In the genomic region with DNA sequence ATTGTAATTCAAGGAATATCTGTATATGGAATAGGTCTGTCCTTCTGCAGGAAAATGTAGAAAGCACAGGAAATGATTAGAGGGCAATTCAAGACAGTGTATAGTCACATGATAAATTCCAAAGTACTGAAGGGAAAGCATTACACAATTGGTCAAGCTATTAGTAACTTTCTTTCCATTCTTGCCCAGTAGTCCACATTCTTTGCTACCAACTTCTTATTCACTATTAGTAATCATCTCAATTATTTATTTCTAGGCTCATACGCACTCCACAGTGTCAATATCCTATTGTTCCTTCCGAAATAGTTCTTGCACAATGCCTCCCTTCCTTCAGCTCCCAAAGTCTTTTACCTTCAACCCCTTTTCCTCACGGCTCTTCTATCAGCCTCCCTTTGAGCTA, we compare ENCODE assay signal across 26 cellular contexts.
DNase-seq lines count a peak whose midpoint lies in the region; ATAC-seq and TF ChIP-seq lines count a peak whose summit lies in the region.
"Had no signal": no experiment of that assay in that cellular context is flagged by ENCODE, and none has a peak within 500 bp of the region (broad histone marks: within the 10 kb centered on the region; RNA-seq: fewer than 3 reads in every experiment).

No MANE protein-coding gene starts in this region.

- DNase-seq in EL (peak; percentile 2), LHCN-M2 (ENCODE audit: low read depth) (peak; percentile 11), fibroblast of gingiva (ENCODE audit: low read depth) (peak; percentile 46), renal cortical epithelial cell (ENCODE audit: low read depth) (peak; percentile 78), AML-193 (lab: John Stamatoyannopoulos, UW) (no peak)
- no peak for DNase-seq in activated CD8-positive, alpha-beta memory T cell treated with anti-CD3 and anti-CD28 coated beads for 24 hours
- DNase-seq: activated CD4-positive, CD25-positive, alpha-beta regulatory T cell; activated naive CD4-positive, alpha-beta T cell treated with anti-CD3 and anti-CD28 coated beads for 36 hours; amniotic stem cell; brain microvascular endothelial cell; Calu3; DMS79 treated with DMSO at 0.1 percent for 48 hours; gastrocnemius medialis; midbrain; MM.1S; naive B cell; NCI-H1105 treated with DMSO at 0.1 percent for 48 hours; NCI-H1930; NCI-H2171 treated with DMSO at 0.1 percent for 48 hours; NCI-H510A treated with DMSO at 0.1 percent for 48 hours; SK-N-SH; stimulated activated CD4-positive, alpha-beta T cell treated with anti-CD3 and anti-CD28 coated beads, Interleukin-4, amount 100 ng/mL, for 1 hour; trophoblast cell had no signal

- no peak for ATAC-seq in SK-N-SH treated with all-trans-retinoic acid at 6 μM for 48 hours
- ATAC-seq: gastrocnemius medialis, Right ventricle myocardium inferior, sciatic nerve had no signal

TF ChIP-seq in SK-N-SH treated with all-trans-retinoic acid at 6 μM for 48 hours, 23 proteins besides CTCF, POLR2A, EP300 and RAD21:
- no peak for TF ChIP-seq OSR1 (CRISPR knock-in tag; IDR thresholded peaks at IDR 0.05)
- TF ChIP-seq ZNF70 (CRISPR knock-in tag; IDR thresholded peaks at IDR 0.05) = no peak
- TF ChIP-seq ZFP30 (CRISPR knock-in tag; IDR thresholded peaks at IDR 0.05) = no peak
- no peak for TF ChIP-seq ISL1 (CRISPR knock-in tag; IDR thresholded peaks at IDR 0.05)
- no peak for TF ChIP-seq ARNTL (CRISPR knock-in tag; IDR thresholded peaks at IDR 0.05; ENCODE audit: borderline replicate concordance, low read depth)
- no peak for TF ChIP-seq ESRRG (CRISPR knock-in tag; IDR thresholded peaks at IDR 0.05)
- TF ChIP-seq CSDC2 (CRISPR knock-in tag; IDR thresholded peaks at IDR 0.05) = no peak
- TF ChIP-seq RARB (CRISPR knock-in tag; IDR thresholded peaks at IDR 0.05) = no peak
- TF ChIP-seq TCF4 (CRISPR knock-in tag; IDR thresholded peaks at IDR 0.05; ENCODE audit: borderline replicate concordance) = no peak
- TF ChIP-seq, protein P1, sequence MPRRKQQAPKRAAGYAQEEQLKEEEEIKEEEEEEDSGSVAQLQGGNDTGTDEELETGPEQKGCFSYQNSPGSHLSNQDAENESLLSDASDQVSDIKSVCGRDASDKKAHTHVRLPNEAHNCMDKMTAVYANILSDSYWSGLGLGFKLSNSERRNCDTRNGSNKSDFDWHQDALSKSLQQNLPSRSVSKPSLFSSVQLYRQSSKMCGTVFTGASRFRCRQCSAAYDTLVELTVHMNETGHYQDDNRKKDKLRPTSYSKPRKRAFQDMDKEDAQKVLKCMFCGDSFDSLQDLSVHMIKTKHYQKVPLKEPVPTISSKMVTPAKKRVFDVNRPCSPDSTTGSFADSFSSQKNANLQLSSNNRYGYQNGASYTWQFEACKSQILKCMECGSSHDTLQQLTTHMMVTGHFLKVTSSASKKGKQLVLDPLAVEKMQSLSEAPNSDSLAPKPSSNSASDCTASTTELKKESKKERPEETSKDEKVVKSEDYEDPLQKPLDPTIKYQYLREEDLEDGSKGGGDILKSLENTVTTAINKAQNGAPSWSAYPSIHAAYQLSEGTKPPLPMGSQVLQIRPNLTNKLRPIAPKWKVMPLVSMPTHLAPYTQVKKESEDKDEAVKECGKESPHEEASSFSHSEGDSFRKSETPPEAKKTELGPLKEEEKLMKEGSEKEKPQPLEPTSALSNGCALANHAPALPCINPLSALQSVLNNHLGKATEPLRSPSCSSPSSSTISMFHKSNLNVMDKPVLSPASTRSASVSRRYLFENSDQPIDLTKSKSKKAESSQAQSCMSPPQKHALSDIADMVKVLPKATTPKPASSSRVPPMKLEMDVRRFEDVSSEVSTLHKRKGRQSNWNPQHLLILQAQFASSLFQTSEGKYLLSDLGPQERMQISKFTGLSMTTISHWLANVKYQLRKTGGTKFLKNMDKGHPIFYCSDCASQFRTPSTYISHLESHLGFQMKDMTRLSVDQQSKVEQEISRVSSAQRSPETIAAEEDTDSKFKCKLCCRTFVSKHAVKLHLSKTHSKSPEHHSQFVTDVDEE (CRISPR knock-in tag; IDR thresholded peaks at IDR 0.05) = no peak
- TF ChIP-seq, protein P2, sequence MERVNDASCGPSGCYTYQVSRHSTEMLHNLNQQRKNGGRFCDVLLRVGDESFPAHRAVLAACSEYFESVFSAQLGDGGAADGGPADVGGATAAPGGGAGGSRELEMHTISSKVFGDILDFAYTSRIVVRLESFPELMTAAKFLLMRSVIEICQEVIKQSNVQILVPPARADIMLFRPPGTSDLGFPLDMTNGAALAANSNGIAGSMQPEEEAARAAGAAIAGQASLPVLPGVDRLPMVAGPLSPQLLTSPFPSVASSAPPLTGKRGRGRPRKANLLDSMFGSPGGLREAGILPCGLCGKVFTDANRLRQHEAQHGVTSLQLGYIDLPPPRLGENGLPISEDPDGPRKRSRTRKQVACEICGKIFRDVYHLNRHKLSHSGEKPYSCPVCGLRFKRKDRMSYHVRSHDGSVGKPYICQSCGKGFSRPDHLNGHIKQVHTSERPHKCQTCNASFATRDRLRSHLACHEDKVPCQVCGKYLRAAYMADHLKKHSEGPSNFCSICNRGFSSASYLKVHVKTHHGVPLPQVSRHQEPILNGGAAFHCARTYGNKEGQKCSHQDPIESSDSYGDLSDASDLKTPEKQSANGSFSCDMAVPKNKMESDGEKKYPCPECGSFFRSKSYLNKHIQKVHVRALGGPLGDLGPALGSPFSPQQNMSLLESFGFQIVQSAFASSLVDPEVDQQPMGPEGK (CRISPR knock-in tag; IDR thresholded peaks at IDR 0.05; ENCODE audit: borderline replicate concordance) = no peak
- TF ChIP-seq, protein P3, sequence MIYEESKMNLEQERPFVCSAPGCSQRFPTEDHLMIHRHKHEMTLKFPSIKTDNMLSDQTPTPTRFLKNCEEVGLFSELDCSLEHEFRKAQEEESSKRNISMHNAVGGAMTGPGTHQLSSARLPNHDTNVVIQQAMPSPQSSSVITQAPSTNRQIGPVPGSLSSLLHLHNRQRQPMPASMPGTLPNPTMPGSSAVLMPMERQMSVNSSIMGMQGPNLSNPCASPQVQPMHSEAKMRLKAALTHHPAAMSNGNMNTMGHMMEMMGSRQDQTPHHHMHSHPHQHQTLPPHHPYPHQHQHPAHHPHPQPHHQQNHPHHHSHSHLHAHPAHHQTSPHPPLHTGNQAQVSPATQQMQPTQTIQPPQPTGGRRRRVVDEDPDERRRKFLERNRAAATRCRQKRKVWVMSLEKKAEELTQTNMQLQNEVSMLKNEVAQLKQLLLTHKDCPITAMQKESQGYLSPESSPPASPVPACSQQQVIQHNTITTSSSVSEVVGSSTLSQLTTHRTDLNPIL (CRISPR knock-in tag; IDR thresholded peaks at IDR 0.05; ENCODE audit: low read depth) = no peak
- TF ChIP-seq, protein P4, sequence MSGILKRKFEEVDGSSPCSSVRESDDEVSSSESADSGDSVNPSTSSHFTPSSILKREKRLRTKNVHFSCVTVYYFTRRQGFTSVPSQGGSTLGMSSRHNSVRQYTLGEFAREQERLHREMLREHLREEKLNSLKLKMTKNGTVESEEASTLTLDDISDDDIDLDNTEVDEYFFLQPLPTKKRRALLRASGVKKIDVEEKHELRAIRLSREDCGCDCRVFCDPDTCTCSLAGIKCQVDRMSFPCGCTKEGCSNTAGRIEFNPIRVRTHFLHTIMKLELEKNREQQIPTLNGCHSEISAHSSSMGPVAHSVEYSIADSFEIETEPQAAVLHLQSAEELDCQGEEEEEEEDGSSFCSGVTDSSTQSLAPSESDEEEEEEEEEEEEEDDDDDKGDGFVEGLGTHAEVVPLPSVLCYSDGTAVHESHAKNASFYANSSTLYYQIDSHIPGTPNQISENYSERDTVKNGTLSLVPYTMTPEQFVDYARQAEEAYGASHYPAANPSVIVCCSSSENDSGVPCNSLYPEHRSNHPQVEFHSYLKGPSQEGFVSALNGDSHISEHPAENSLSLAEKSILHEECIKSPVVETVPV (CRISPR knock-in tag; IDR thresholded peaks at IDR 0.05) = no peak
- no peak for TF ChIP-seq BACH2 (CRISPR knock-in tag; IDR thresholded peaks at IDR 0.05; ENCODE audit: borderline replicate concordance)

Comparison
In these comparisons a context has a peak if more than half of its experiments do, and no peak if none do; other contexts are left out.
1. DNase-seq: peak in EL (single experiment), LHCN-M2 (single experiment), fibroblast of gingiva (single experiment) and renal cortical epithelial cell (single experiment); none in activated CD8-positive, alpha-beta memory T cell treated with anti-CD3 and anti-CD28 coated beads for 24 hours (single experiment) and AML-193 (0 of 2).